In the genomic region with DNA sequence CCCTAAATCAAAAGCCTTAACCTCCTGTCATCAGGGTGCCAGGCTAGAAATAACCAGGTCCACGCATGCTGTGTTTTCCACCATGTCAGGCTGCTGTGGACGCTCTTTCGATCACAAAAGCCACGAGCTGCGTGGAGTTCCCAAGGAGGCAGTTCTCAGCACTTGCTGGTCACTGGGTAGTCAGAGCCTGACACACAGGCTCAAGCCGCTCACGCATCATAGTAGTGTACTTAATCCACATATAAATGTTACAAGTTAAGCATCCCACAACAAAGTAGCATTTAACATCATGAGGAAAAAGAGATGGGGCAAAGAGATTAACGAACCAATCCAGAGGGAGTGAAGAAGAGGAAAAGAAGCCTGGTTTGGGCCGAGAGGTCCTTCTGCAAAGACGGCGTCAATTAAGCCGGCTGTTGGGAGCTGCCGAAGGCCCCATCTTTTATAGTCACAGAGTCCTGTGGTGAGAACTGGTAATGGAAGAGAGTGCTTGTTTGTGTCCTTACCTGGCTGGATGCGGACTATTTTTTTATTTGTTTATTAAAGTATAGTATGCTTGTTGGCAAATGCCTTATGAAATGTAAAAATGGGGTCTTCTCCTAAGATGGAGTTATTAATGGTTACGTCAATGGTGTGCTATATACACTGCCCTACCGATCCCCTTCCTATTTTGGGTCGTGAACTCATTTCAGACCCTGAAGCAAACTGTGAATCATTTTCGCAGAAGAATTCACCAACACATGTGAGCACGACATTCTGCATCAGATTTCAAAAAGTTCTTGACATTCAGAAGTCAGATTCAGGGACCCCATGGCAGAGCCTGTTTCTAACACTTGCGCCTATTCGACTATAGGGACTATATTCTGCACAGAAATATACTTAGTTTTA, we compare ENCODE assay signal across 8 cellular contexts. TPM values are rescaled to one million over a fixed set of nuclear protein-coding genes. Genes with fewer than 3 reads are reported as not detected.
DNase-seq lines count a peak whose midpoint lies in the region; ATAC-seq, FAIRE-seq and TF ChIP-seq lines count a peak whose summit lies in the region.

No MANE protein-coding gene starts in this region.

- H3K9ac ChIP-seq in Loucy (ENCODE audit: low read depth, low read length, poor library complexity, severe bottlenecking): peak overlapping the region; percentile 92

- WGBS in small intestine, 3 donors: 32 to 34% (median 32%) methylated on average over 21 of the region's 21 CpGs

- H3K4me3 ChIP-seq in Loucy (ENCODE audit: low read length, poor library complexity, severe bottlenecking) (peak overlapping the region; percentile 82), iPS-11a (ENCODE audit: low read depth, low read length) (peak overlapping the region; percentile 50), small intestine (ENCODE audit: low read depth in 1 of 2, low read length in 2 of 2) (peak overlapping the region; percentile 49 to 69)

- peak; percentile 6 for ATAC-seq in GM21825 (IDR thresholded peaks at IDR 0.05; ENCODE audit: unreplicated experiment)
- ATAC-seq in activated naive CD8-positive, alpha-beta T cell treated with anti-CD3 and anti-CD28 coated beads, Interleukin-2, amount 50 U/mL, for 24 hours: no peak

- FAIRE-seq in small intestine (lab: Jason Lieb, UNC): no peak

- no peaks in the 10 kb centered on the region for H3K9me3 Mint-ChIP-seq in activated naive CD8-positive, alpha-beta T cell treated with anti-CD3 and anti-CD28 coated beads, Interleukin-2, amount 50 U/mL, for 24 hours

- H3K36me3 ChIP-seq in Loucy (ENCODE audit: insufficient read depth, low read length) (no peaks in the 10 kb centered on the region), small intestine (ENCODE audit: control insufficient read depth in 2 of 2, insufficient read depth in 2 of 2, low read length in 2 of 2) (no peaks in the 10 kb centered on the region)

- DNase-seq in NOMO-1 treated with DMSO at 0.1 percent for 48 hours (lab: John Stamatoyannopoulos, UW; ENCODE audit: unreplicated experiment): peak; percentile 39
- no peak for DNase-seq in NOMO-1 treated with dmso at 0.1 percent for 144 hours (lab: John Stamatoyannopoulos, UW; ENCODE audit: unreplicated experiment)
- peak; percentile 33 for DNase-seq in activated naive CD8-positive, alpha-beta T cell treated with anti-CD3 and anti-CD28 coated beads, Interleukin-2, amount 50 U/mL, for 24 hours
- DNase-seq in small intestine: peak; percentile 54
- no peak for DNase-seq in HuH-7 (ENCODE audit: low spot score)

- H4K20me1 ChIP-seq in Loucy (ENCODE audit: insufficient read depth, low read length, poor library complexity, severe bottlenecking): peaks cover 38% of the 10 kb centered on the region

- H3K36me3 Mint-ChIP-seq in activated naive CD8-positive, alpha-beta T cell treated with anti-CD3 and anti-CD28 coated beads, Interleukin-2, amount 50 U/mL, for 24 hours (ENCODE audit: low read depth): peaks cover 33% of the 10 kb centered on the region

- peaks cover 45% of the 10 kb centered on the region for H3K4me1 Mint-ChIP-seq in activated naive CD8-positive, alpha-beta T cell treated with anti-CD3 and anti-CD28 coated beads, Interleukin-2, amount 50 U/mL, for 24 hours

- peak overlapping the region; percentile 90 for H3K27ac Mint-ChIP-seq in activated naive CD8-positive, alpha-beta T cell treated with anti-CD3 and anti-CD28 coated beads, Interleukin-2, amount 50 U/mL, for 24 hours

- H3K9me2 ChIP-seq in Loucy (replicated peaks; ENCODE audit: low read depth, low read length): no peaks in the 10 kb centered on the region

- H3K4me1 ChIP-seq in Loucy (ENCODE audit: insufficient read depth, low read length, poor library complexity, severe bottlenecking) (peaks cover 34% of the 10 kb centered on the region), small intestine (ENCODE audit: control insufficient read depth in 2 of 2, insufficient read depth in 1 of 2, low read depth in 1 of 2, low read length in 1 of 2) (peaks cover 2 to 15% of the 10 kb centered on the region in 2 donors)

- H2AFZ ChIP-seq in Loucy (ENCODE audit: low read length): peak overlapping the region; percentile 49

- H3K9me3 ChIP-seq in Loucy (ENCODE audit: insufficient read depth, low read depth, low read length): no peaks in the 10 kb centered on the region
- H3K9me3 ChIP-seq in small intestine (ENCODE audit: control insufficient read depth, low read depth): no peaks in the 10 kb centered on the region

- no peaks in the 10 kb centered on the region for H3K27me3 ChIP-seq in Loucy (ENCODE audit: insufficient read depth, low read length, poor library complexity, severe bottlenecking)
- H3K27me3 ChIP-seq in small intestine (ENCODE audit: control insufficient read depth in 2 of 2, insufficient read depth in 2 of 2, low read length in 2 of 2): no peaks in the 10 kb centered on the region

- H3K4me3 Mint-ChIP-seq in activated naive CD8-positive, alpha-beta T cell treated with anti-CD3 and anti-CD28 coated beads, Interleukin-2, amount 50 U/mL, for 24 hours: peak overlapping the region; percentile 97

- H3K27me3 Mint-ChIP-seq in activated naive CD8-positive, alpha-beta T cell treated with anti-CD3 and anti-CD28 coated beads, Interleukin-2, amount 50 U/mL, for 24 hours: no peaks in the 10 kb centered on the region

- peak overlapping the region; percentile 67 for H3K4me2 ChIP-seq in Loucy (ENCODE audit: low read depth, low read length, poor library complexity, severe bottlenecking)

- peak overlapping the region; percentile 81 to 89 for H3K27ac ChIP-seq in small intestine (ENCODE audit: low read depth in 1 of 2, low read length in 1 of 2)

- H3F3A ChIP-seq in Loucy (ENCODE audit: low read depth): 0 out of 2 replicates have a peak, but pooled peaks cover 2% of the 10 kb centered on the region

- TF ChIP-seq CTCF in Loucy (conservative IDR thresholded peaks at IDR 0.05; ENCODE audit: low read length): no peak

- H3K79me2 ChIP-seq in Loucy (ENCODE audit: insufficient read depth, low read length): peaks cover 54% of the 10 kb centered on the region

RNA-seq across cellular contexts. Expression of gene PRIMPOL, which starts 0.7 kb away (rescaled TPM):
- polyA plus RNA-seq in small intestine: 10 to 100 TPM; 11.8 to 27.7 (median 14.1) TPM

RNA-seq across cellular contexts. Expression of gene CASP3, which starts 1.0 kb away (rescaled TPM):
- polyA plus RNA-seq in small intestine: 10 to 100 TPM; 37.2 to 66.6 (median 61.6) TPM

Comparison
In these comparisons a context has a peak if more than half of its experiments do, and no peak if none do; other contexts are left out.
1. DNase-seq: peak in NOMO-1 treated with DMSO at 0.1 percent for 48 hours (single experiment), activated naive CD8-positive, alpha-beta T cell treated with anti-CD3 and anti-CD28 coated beads, Interleukin-2, amount 50 U/mL, for 24 hours (single experiment) and small intestine (single experiment); none in NOMO-1 treated with dmso at 0.1 percent for 144 hours (single experiment) and HuH-7 (single experiment).
2. Peak in every context shown above with its lines, with median percentiles within 50 percentile points of each other: H3K4me3 ChIP-seq.